22 cellular contexts compared by ENCODE assay signal in genomic region chr1:233334092-233334491, GRCh38. TPM values are rescaled to one million over a fixed set of nuclear protein-coding genes. Genes with fewer than 3 reads are reported as not detected.
DNase-seq lines count a peak whose midpoint lies in the region; ATAC-seq, FAIRE-seq and TF ChIP-seq lines count a peak whose summit lies in the region.
"Had no signal": no experiment of that assay in that cellular context is flagged by ENCODE, and none has a peak within 500 bp of the region (broad histone marks: within the 10 kb centered on the region; RNA-seq: fewer than 3 reads in every experiment).

No MANE protein-coding gene starts in this region.

- H3K4me1 ChIP-seq in GM23338 (ENCODE audit: insufficient read depth) (peaks cover 51% of the 10 kb centered on the region), body of pancreas (peaks cover 70% of the 10 kb centered on the region), small intestine (ENCODE audit: control insufficient read depth in 2 of 2, insufficient read depth in 1 of 2, low read depth in 1 of 2, low read length in 1 of 2) (peaks cover 5 to 8% of the 10 kb centered on the region in 2 donors), upper lobe of right lung (peaks cover 1% of the 10 kb centered on the region)

- ATAC-seq in GM23338 (peak; percentile 49; the same call in 2 of the 3 replicates), body of pancreas (peak; percentile 25), upper lobe of right lung (no peak)
- ATAC-seq in natural killer cell treated with Interleukin-12 subunit alpha and Interleukin-12 subunit beta and Interleukin-15 and Interleukin-18, amount 100 ng/mL, for 72 hours, result no peak
- ATAC-seq: HCT116 had no signal

- no peaks in the 10 kb centered on the region for H3F3A ChIP-seq in GM23338 (replicated peaks; ENCODE audit: low read depth)

- no peak overlapping the region for H3K4me2 ChIP-seq in GM23338

- H3K9me3 ChIP-seq in body of pancreas, result no peaks in the 10 kb centered on the region
- no peaks in the 10 kb centered on the region for H3K9me3 ChIP-seq in small intestine (ENCODE audit: control insufficient read depth, low read depth)
- no peaks in the 10 kb centered on the region for H3K9me3 ChIP-seq in upper lobe of right lung
- H3K9me3 ChIP-seq: Caco-2 had no signal

- DNase-seq in GM23338 (ENCODE audit: low spot score) (peak; percentile 38), NCI-H82 treated with DMSO at 0.1 percent for 48 hours (lab: John Stamatoyannopoulos, UW; ENCODE audit: unreplicated experiment) (peak; percentile 58), body of pancreas (no peak), small intestine (peak; percentile 44), NCI-H2196 (lab: John Stamatoyannopoulos, UW; ENCODE audit: unreplicated experiment) (no peak), upper lobe of right lung (no peak)
- DNase-seq in natural killer cell treated with Interleukin-12 subunit alpha and Interleukin-12 subunit beta and Interleukin-15 and Interleukin-18, amount 100 ng/mL, for 72 hours (ENCODE audit: low spot score), result no peak
- DNase-seq: AML-193; Caco-2; CD4-positive, alpha-beta T cell; DMS153; DMS79; GDM1; GOT3; H7; HFFc6 had no signal

- H3K4me3 ChIP-seq in GM23338 (no peak overlapping the region), body of pancreas (no peak overlapping the region), small intestine (ENCODE audit: low read depth in 1 of 2, low read length in 2 of 2) (no peak overlapping the region), upper lobe of right lung (no peak overlapping the region)

- no peak for TF ChIP-seq POLR2A in body of pancreas (IDR thresholded peaks at IDR 0.05)

- peak overlapping the region; percentile 15; the same call in 1 of the 2 replicates for H3K27ac Mint-ChIP-seq in GM23338
- H3K27ac Mint-ChIP-seq in natural killer cell treated with Interleukin-12 subunit alpha and Interleukin-12 subunit beta and Interleukin-15 and Interleukin-18, amount 100 ng/mL, for 72 hours, result no peak overlapping the region
- H3K27ac Mint-ChIP-seq: CD4-positive, alpha-beta T cell; HFFc6 had no signal

- peaks cover 52% of the 10 kb centered on the region for H3K4me1 Mint-ChIP-seq in GM23338
- H3K4me1 Mint-ChIP-seq in natural killer cell treated with Interleukin-12 subunit alpha and Interleukin-12 subunit beta and Interleukin-15 and Interleukin-18, amount 100 ng/mL, for 72 hours (ENCODE audit: low read depth in 2 of 2), result peaks cover 2 to 7% of the 10 kb centered on the region in 2 donors

- H3K27ac ChIP-seq in GM23338 (ENCODE audit: low read depth) (no peak overlapping the region), body of pancreas (peak overlapping the region in 3 of 4 donors; percentile 19 to 47 (median 29)), small intestine (ENCODE audit: low read depth in 1 of 2, low read length in 1 of 2) (no peak overlapping the region), upper lobe of right lung (no peak overlapping the region)
- H3K27ac ChIP-seq: C4-2B, HL-60 had no signal

- H3K36me3 ChIP-seq in GM23338 (ENCODE audit: insufficient read depth), result no peaks in the 10 kb centered on the region
- no peaks in the 10 kb centered on the region for H3K36me3 ChIP-seq in body of pancreas (replicated peaks in 1 of 2; ENCODE audit: insufficient read depth in 1 of 2, low read depth in 2 of 2)
- H3K36me3 ChIP-seq in small intestine (ENCODE audit: control insufficient read depth in 2 of 2, insufficient read depth in 2 of 2, low read length in 2 of 2), result no peaks in the 10 kb centered on the region
- no peaks in the 10 kb centered on the region for H3K36me3 ChIP-seq in upper lobe of right lung

- TF ChIP-seq CTCF in GM23338 (conservative IDR thresholded peaks at IDR 0.05; ENCODE audit: low read depth in 2 of 2) (no peak), body of pancreas (IDR thresholded peaks at IDR 0.05) (no peak), upper lobe of right lung (IDR thresholded peaks at IDR 0.05) (no peak)

- peaks cover 99% of the 10 kb centered on the region for H3K79me2 ChIP-seq in GM23338 (replicated peaks; ENCODE audit: insufficient read depth)

- no peaks in the 10 kb centered on the region for H3K9me2 ChIP-seq in GM23338 (ENCODE audit: insufficient read depth)

- H4K20me1 ChIP-seq in GM23338 (replicated peaks; ENCODE audit: insufficient read depth), result peaks cover 26% of the 10 kb centered on the region

- FAIRE-seq in small intestine (lab: Jason Lieb, UNC), result no peak
- FAIRE-seq: A204.1, GM12892, GM18507 had no signal

- 55 to 57% methylated on average over 2 to 7 of the region's 7 CpGs for WGBS in body of pancreas, 2 donors
- WGBS in small intestine, 3 donors, result 66 to 82% (median 68%) methylated on average over 7 of the region's 7 CpGs

- H3K9me3 Mint-ChIP-seq in GM23338, result no peaks in the 10 kb centered on the region
- H3K9me3 Mint-ChIP-seq in natural killer cell treated with Interleukin-12 subunit alpha and Interleukin-12 subunit beta and Interleukin-15 and Interleukin-18, amount 100 ng/mL, for 72 hours, result no peaks in the 10 kb centered on the region
- H3K9me3 Mint-ChIP-seq: CD4-positive, alpha-beta T cell; HFFc6 had no signal

- H2AFZ ChIP-seq in GM23338, result no peak overlapping the region

- H3K36me3 Mint-ChIP-seq in GM23338 (ENCODE audit: low read depth), result no peaks in the 10 kb centered on the region; the same call in 2 of the 3 replicates
- H3K36me3 Mint-ChIP-seq in natural killer cell treated with Interleukin-12 subunit alpha and Interleukin-12 subunit beta and Interleukin-15 and Interleukin-18, amount 100 ng/mL, for 72 hours, result no peaks in the 10 kb centered on the region

- H3K27me3 ChIP-seq in GM23338 (ENCODE audit: insufficient read depth) (peaks cover 7% of the 10 kb centered on the region), body of pancreas (no peaks in the 10 kb centered on the region), small intestine (ENCODE audit: control insufficient read depth in 2 of 2, insufficient read depth in 2 of 2, low read length in 2 of 2) (peaks cover 0 to 3% of the 10 kb centered on the region in 2 donors), upper lobe of right lung (peaks cover 6% of the 10 kb centered on the region)

- no peak overlapping the region for H3K4me3 Mint-ChIP-seq in GM23338
- no peak overlapping the region for H3K4me3 Mint-ChIP-seq in natural killer cell treated with Interleukin-12 subunit alpha and Interleukin-12 subunit beta and Interleukin-15 and Interleukin-18, amount 100 ng/mL, for 72 hours
- H3K4me3 Mint-ChIP-seq: CD4-positive, alpha-beta T cell; HFFc6 had no signal

- intact Hi-C loops in body of pancreas (cut with DNase I), result no loop called here
- intact Hi-C loops in upper lobe of right lung (cut with DNase I), result no loop called here

- peaks cover 7% of the 10 kb centered on the region for H3K27me3 Mint-ChIP-seq in GM23338 (ENCODE audit: insufficient read depth, low read depth, poor library complexity)
- H3K27me3 Mint-ChIP-seq in natural killer cell treated with Interleukin-12 subunit alpha and Interleukin-12 subunit beta and Interleukin-15 and Interleukin-18, amount 100 ng/mL, for 72 hours, result peaks cover 25 to 34% of the 10 kb centered on the region in 2 donors

TF ChIP-seq in GM23338, 12 proteins besides CTCF, POLR2A, EP300 and RAD21 (continues in another document):
- no peak for TF ChIP-seq REST (IDR thresholded peaks at IDR 0.05; ENCODE audit: unreplicated experiment)
- no peak for TF ChIP-seq ZNF114 (CRISPR knock-in tag; IDR thresholded peaks at IDR 0.05)
- no peak for TF ChIP-seq JUNB (IDR thresholded peaks at IDR 0.05; ENCODE audit: unreplicated experiment)
- no peak for TF ChIP-seq POLR2AphosphoS5 (IDR thresholded peaks at IDR 0.05; ENCODE audit: low read depth)
- no peak for TF ChIP-seq CREB1 (CRISPR knock-in tag; IDR thresholded peaks at IDR 0.05; ENCODE audit: low read depth)
- TF ChIP-seq EZH2phosphoT487 (IDR thresholded peaks at IDR 0.05; ENCODE audit: unreplicated experiment), result no peak
- TF ChIP-seq NANOG (IDR thresholded peaks at IDR 0.05; ENCODE audit: borderline replicate concordance), result no peak

RNA-seq across cellular contexts. Expression of gene MAP3K21, which starts 6.6 kb away (rescaled TPM):
- total RNA-seq in GM23338 (2014; rRNA removed; shearing (Covaris generic)), result 37.2 and 40.1 TPM in 2 replicates
- polyA plus RNA-seq in GM23338 (2016; fragmentation: Nextera tagmentation; extraction: Ambion mirVana) (11.1 and 11.7 TPM in 2 replicates), small intestine (10 to 100 TPM in 2 of 3 donors, 1 to 10 TPM in 1; 7.6 to 11.9 (median 10.4) TPM)
- total RNA-seq in body of pancreas (10 to 100 TPM; 40.2 to 62.3 TPM), upper lobe of right lung (9.1 TPM)
- 1 to 10 TPM in 1 of 2 donors, under 1 TPM in 1; 0.64 to 3.0 TPM for total RNA-seq in natural killer cell treated with Interleukin-12 subunit alpha and Interleukin-12 subunit beta and Interleukin-15 and Interleukin-18, amount 100 ng/mL, for 72 hours

RNA-seq across cellular contexts. Expression of gene PCNX2, which starts 38.6 kb away (rescaled TPM):
- total RNA-seq in GM23338 (2014; rRNA removed; shearing (Covaris generic)), result 61.2 and 88.3 TPM in 2 replicates
- polyA plus RNA-seq in GM23338 (2016; fragmentation: Nextera tagmentation; extraction: Ambion mirVana) (42.6 and 42.9 TPM in 2 replicates), small intestine (10 to 100 TPM in 1 of 3 donors, 1 to 10 TPM in 2; 1.3 to 18.1 (median 4.6) TPM)
- total RNA-seq in body of pancreas (10 to 100 TPM; 24.1 to 72.1 TPM), upper lobe of right lung (6.8 TPM)
- total RNA-seq in natural killer cell treated with Interleukin-12 subunit alpha and Interleukin-12 subunit beta and Interleukin-15 and Interleukin-18, amount 100 ng/mL, for 72 hours, result 10 to 100 TPM in 1 of 2 donors, 1 to 10 TPM in 1; 7.1 to 30.8 TPM

Comparison
In these comparisons a context has a peak if more than half of its experiments do, and no peak if none do; other contexts are left out.
1. ATAC-seq: peak in GM23338 (single experiment) and body of pancreas (single experiment); none in natural killer cell treated with Interleukin-12 subunit alpha and Interleukin-12 subunit beta and Interleukin-15 and Interleukin-18, amount 100 ng/mL, for 72 hours (0 of 2) and upper lobe of right lung (single experiment).
2. DNase-seq: peak in GM23338 (single experiment), NCI-H82 treated with DMSO at 0.1 percent for 48 hours (single experiment) and small intestine (single experiment); none in body of pancreas (0 of 4), NCI-H2196 (single experiment), natural killer cell treated with Interleukin-12 subunit alpha and Interleukin-12 subunit beta and Interleukin-15 and Interleukin-18, amount 100 ng/mL, for 72 hours (single experiment) and upper lobe of right lung (single experiment).
3. H3K27ac ChIP-seq: peak in body of pancreas (3 of 4); none in GM23338 (single experiment), small intestine (0 of 2) and upper lobe of right lung (single experiment).